In the genomic region with DNA sequence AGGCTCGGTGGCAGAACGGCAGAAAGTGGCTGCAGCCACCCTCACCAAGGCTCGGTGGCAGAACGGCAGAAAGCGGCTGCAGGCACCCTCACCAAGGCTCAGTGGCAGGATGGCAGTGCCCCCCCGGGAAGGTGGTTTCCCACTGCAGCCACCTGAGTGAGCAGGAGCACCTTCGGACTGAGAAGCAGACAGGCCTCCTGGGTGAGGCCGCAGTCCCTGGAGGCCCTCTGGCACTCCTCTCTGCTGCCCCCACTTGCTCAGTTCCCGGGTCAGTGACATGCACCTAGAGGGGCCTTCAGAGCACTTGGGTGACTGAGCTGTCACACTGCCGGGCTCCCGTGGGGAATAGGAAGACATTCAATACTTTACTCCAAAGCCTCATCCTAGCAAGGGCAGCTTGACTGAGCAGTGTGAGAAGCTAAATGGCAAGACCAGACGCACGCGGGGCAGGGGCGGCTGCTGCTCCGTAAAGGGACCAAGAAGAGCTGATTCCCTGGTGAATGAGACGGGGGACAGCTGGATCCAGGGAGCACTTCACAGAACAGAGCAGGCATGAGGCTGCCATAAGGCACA, we compare ENCODE assay signal across 20 cellular contexts.
"Had no signal": no experiment of that assay in that cellular context is flagged by ENCODE, and none has a peak within 500 bp of the region (broad histone marks: within the 10 kb centered on the region; RNA-seq: fewer than 3 reads in every experiment).

No MANE protein-coding gene starts in this region.

- H3K4me3 Mint-ChIP-seq: activated CD4-positive, alpha-beta memory T cell treated with anti-CD3 and anti-CD28 coated beads, Interleukin-2, amount 10 ng/mL, durations not matched to agents 7 days and 5 days; activated naive CD4-positive, alpha-beta T cell treated with anti-CD3 and anti-CD28 coated beads, Interleukin-2, amount 50 U/mL, for 24 hours; naive thymus-derived CD4-positive, alpha-beta T cell; T-cell had no signal

- DNase-seq: activated CD4-positive, alpha-beta memory T cell treated with anti-CD3 and anti-CD28 coated beads, Interleukin-2, amount 10 ng/mL, durations not matched to agents 7 days and 5 days; activated CD4-positive, alpha-beta T cell treated with anti-CD3 and anti-CD28 coated beads for 48 hours; activated CD4-positive, CD25-positive, alpha-beta regulatory T cell; activated effector memory CD4-positive, alpha-beta T cell treated with Interleukin-2 at 50 U/mL for 16 hours; activated T-cell treated with anti-CD3 and anti-CD28 coated beads, Interleukin-2, amount 50 U/mL, for 48 hours; erythroblast; foreskin melanocyte; hypothalamus; islet precursor cell; left ventricle myocardium inferior; mesendoderm; posterior cingulate gyrus; stimulated activated CD4-positive, alpha-beta T cell treated with anti-CD3 and anti-CD28 coated beads, Interleukin-2, amount 100 ng/mL, for 24 hours; stimulated activated naive CD4-positive, alpha-beta T cell treated with Interleukin-2 at 50 U/mL for 16 hours; T-cell; trophoblast cell had no signal

- H3K27me3 ChIP-seq: breast epithelium had no signal

- H3K4me1 Mint-ChIP-seq: activated CD4-positive, alpha-beta memory T cell treated with anti-CD3 and anti-CD28 coated beads, Interleukin-2, amount 10 ng/mL, durations not matched to agents 7 days and 5 days; activated naive CD4-positive, alpha-beta T cell treated with anti-CD3 and anti-CD28 coated beads, Interleukin-2, amount 50 U/mL, for 24 hours; naive thymus-derived CD4-positive, alpha-beta T cell; T-cell had no signal

- H3K36me3 ChIP-seq: breast epithelium had no signal

- H3K4me3 ChIP-seq: breast epithelium, coronary artery, left ventricle myocardium inferior had no signal

- H3K9me3 ChIP-seq: left ventricle myocardium inferior had no signal

- H3K4me1 ChIP-seq: breast epithelium, left ventricle myocardium inferior had no signal

- H3K27ac ChIP-seq: breast epithelium, coronary artery, left ventricle myocardium inferior had no signal

- ATAC-seq: naive thymus-derived CD4-positive, alpha-beta T cell; T-cell had no signal

- H3K27ac Mint-ChIP-seq: activated CD4-positive, alpha-beta memory T cell treated with anti-CD3 and anti-CD28 coated beads, Interleukin-2, amount 10 ng/mL, durations not matched to agents 7 days and 5 days; activated naive CD4-positive, alpha-beta T cell treated with anti-CD3 and anti-CD28 coated beads, Interleukin-2, amount 50 U/mL, for 24 hours; T-cell had no signal

- H3K9me3 Mint-ChIP-seq: activated CD4-positive, alpha-beta memory T cell treated with anti-CD3 and anti-CD28 coated beads, Interleukin-2, amount 10 ng/mL, durations not matched to agents 7 days and 5 days had no signal

- H3K36me3 Mint-ChIP-seq: activated naive CD4-positive, alpha-beta T cell treated with anti-CD3 and anti-CD28 coated beads, Interleukin-2, amount 50 U/mL, for 24 hours; T-cell had no signal
